Comparison of ENCODE assay signal across 8 cellular contexts in the genomic region with DNA sequence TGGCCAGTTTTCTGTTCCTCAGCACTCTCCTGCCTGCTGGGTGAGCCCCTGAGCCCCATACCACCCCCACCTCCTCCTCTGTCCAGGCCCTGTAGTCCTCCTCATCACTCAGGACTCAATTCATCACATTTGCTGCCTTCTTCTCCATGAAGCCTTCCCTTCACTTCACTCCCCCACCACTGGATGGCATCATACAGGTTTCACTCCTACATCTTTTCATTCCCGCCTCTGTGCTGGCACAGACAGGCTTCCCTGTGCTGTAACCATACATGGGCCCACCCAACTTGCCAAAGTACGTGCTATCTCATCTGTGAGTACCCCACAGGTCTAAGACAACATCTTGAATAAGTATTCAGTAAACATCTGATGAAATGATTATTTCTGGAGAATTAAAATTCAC. TPM values are rescaled to one million over a fixed set of nuclear protein-coding genes. Genes with fewer than 3 reads are reported as not detected.
DNase-seq lines count a peak whose midpoint lies in the region; ATAC-seq, FAIRE-seq and TF ChIP-seq lines count a peak whose summit lies in the region.

No MANE protein-coding gene starts in this region.

- CTCF ChIA-PET in OCI-LY7 (lab: Charles Lee; ENCODE audit: unreplicated experiment) = no interaction called here

- peaks cover 4% of the 10 kb centered on the region for H3K36me3 Mint-ChIP-seq in activated naive CD8-positive, alpha-beta T cell
- peaks cover 9% of the 10 kb centered on the region for H3K36me3 Mint-ChIP-seq in activated naive CD8-positive, alpha-beta T cell treated with anti-CD3 and anti-CD28 coated beads for 36 hours

- H3K27me3 Mint-ChIP-seq in activated naive CD8-positive, alpha-beta T cell = no peaks in the 10 kb centered on the region
- H3K27me3 Mint-ChIP-seq in activated naive CD8-positive, alpha-beta T cell treated with anti-CD3 and anti-CD28 coated beads for 36 hours = no peaks in the 10 kb centered on the region

- H3K9me3 ChIP-seq in OCI-LY7 (ENCODE audit: low read length) = no peaks in the 10 kb centered on the region
- H3K9me3 ChIP-seq in osteoblast (ENCODE audit: low read depth, low read length) = no peaks in the 10 kb centered on the region

- H4K20me1 ChIP-seq in OCI-LY7 (ENCODE audit: insufficient read depth, low read length) (peaks cover 22% of the 10 kb centered on the region; the same call in 1 of the 2 replicates), osteoblast (ENCODE audit: insufficient read depth, low read length) (peaks cover 22% of the 10 kb centered on the region)

- intact Hi-C loops in OCI-LY7 (cut with micrococcal nuclease; ENCODE audit: unreplicated experiment) = no loop called here

- no peak for DNase-seq in activated naive CD8-positive, alpha-beta T cell treated with anti-CD3 and anti-CD28 coated beads for 36 hours
- DNase-seq in OCI-LY7 (ENCODE audit: low spot score) = peak; percentile 51
- DNase-seq in osteoblast (ENCODE audit: insufficient read length, low spot score, missing footprints) = no peak
- DNase-seq in H54 (ENCODE audit: insufficient read length, low spot score) = no peak

- no peaks in the 10 kb centered on the region for H3K9me3 Mint-ChIP-seq in activated naive CD8-positive, alpha-beta T cell (ENCODE audit: low read depth)
- H3K9me3 Mint-ChIP-seq in activated naive CD8-positive, alpha-beta T cell treated with anti-CD3 and anti-CD28 coated beads for 36 hours = no peaks in the 10 kb centered on the region

- H2AFZ ChIP-seq in OCI-LY7 (ENCODE audit: low read length) (no peak overlapping the region), osteoblast (ENCODE audit: low read length) (no peak overlapping the region)

- POLR2A ChIA-PET in OCI-LY7 (lab: Charles Lee) = no interaction called here

- no peak overlapping the region for H3K4me3 ChIP-seq in OCI-LY7 (ENCODE audit: low read depth, low read length, poor library complexity, severe bottlenecking)
- no peak overlapping the region for H3K4me3 ChIP-seq in osteoblast (ENCODE audit: insufficient read depth, low read length)

- H3K4me1 ChIP-seq in OCI-LY7 (ENCODE audit: insufficient read depth, low read length, poor library complexity, severe bottlenecking) = peaks cover 8% of the 10 kb centered on the region
- peaks cover 51% of the 10 kb centered on the region for H3K4me1 ChIP-seq in osteoblast (ENCODE audit: insufficient read depth, low read length)

- peaks cover 54% of the 10 kb centered on the region for H3K4me1 Mint-ChIP-seq in activated naive CD8-positive, alpha-beta T cell (ENCODE audit: low read depth)
- peaks cover 36% of the 10 kb centered on the region for H3K4me1 Mint-ChIP-seq in activated naive CD8-positive, alpha-beta T cell treated with anti-CD3 and anti-CD28 coated beads for 36 hours

- H3K79me2 ChIP-seq in OCI-LY7 (ENCODE audit: insufficient read depth, low read depth, low read length) = peaks cover 100% of the 10 kb centered on the region
- H3K79me2 ChIP-seq in osteoblast (ENCODE audit: insufficient read depth, low read length) = peaks cover 88% of the 10 kb centered on the region

- H3K27me3 ChIP-seq in osteoblast (ENCODE audit: insufficient read depth, low read length) = no peaks in the 10 kb centered on the region

- no peaks in the 10 kb centered on the region for H3K9me2 ChIP-seq in OCI-LY7 (ENCODE audit: insufficient read depth, low read length)

- H3K4me2 ChIP-seq in OCI-LY7 (ENCODE audit: low read length) (no peak overlapping the region), osteoblast (ENCODE audit: insufficient read depth, low read length) (no peak overlapping the region)

- TF ChIP-seq POLR2A in H54 (IDR thresholded peaks at IDR 0.05; ENCODE audit: low read depth, low read length) = no peak

- ATAC-seq in GM19023 (IDR thresholded peaks at IDR 0.05; ENCODE audit: unreplicated experiment) (no peak), HG03097 (IDR thresholded peaks at IDR 0.05; ENCODE audit: low FRiP score, unreplicated experiment) (no peak)

- H3K36me3 ChIP-seq in OCI-LY7 (ENCODE audit: insufficient read depth, low read length) = peaks cover 95% of the 10 kb centered on the region
- peaks cover 13% of the 10 kb centered on the region for H3K36me3 ChIP-seq in osteoblast (ENCODE audit: insufficient read depth, low read length)

- no TSS peak for BruUV-seq in OCI-LY7 (replicated peaks; lab: Mats Ljungman, UMichigan)

- FAIRE-seq in H54 (lab: Jason Lieb, UNC) = no peak

- TF ChIP-seq CTCF in OCI-LY7 (conservative IDR thresholded peaks at IDR 0.05; ENCODE audit: low read length) (peak; percentile 76), osteoblast (IDR thresholded peaks at IDR 0.05; ENCODE audit: extremely low read depth, low read depth, low read length) (peak; percentile 69)

- H3K27ac Mint-ChIP-seq in activated naive CD8-positive, alpha-beta T cell = peak overlapping the region; percentile 75
- no peak overlapping the region for H3K27ac Mint-ChIP-seq in activated naive CD8-positive, alpha-beta T cell treated with anti-CD3 and anti-CD28 coated beads for 36 hours

- H3K27ac ChIP-seq in OCI-LY7 (ENCODE audit: low read depth, low read length, poor library complexity, severe bottlenecking) = no peak overlapping the region
- H3K27ac ChIP-seq in cingulate gyrus (ENCODE audit: low read depth, low read length) = peak overlapping the region; percentile 25
- H3K27ac ChIP-seq in osteoblast (ENCODE audit: low read depth, low read length) = peak overlapping the region; percentile 89

- H3K4me3 Mint-ChIP-seq in activated naive CD8-positive, alpha-beta T cell = no peak overlapping the region
- no peak overlapping the region for H3K4me3 Mint-ChIP-seq in activated naive CD8-positive, alpha-beta T cell treated with anti-CD3 and anti-CD28 coated beads for 36 hours

RNA-seq across cellular contexts. Expression of a gene that starts 56.9 kb away (rescaled TPM):
- total RNA-seq in activated naive CD8-positive, alpha-beta T cell treated with anti-CD3 and anti-CD28 coated beads for 36 hours = under 1 TPM; 0.12 to 0.28 TPM
- not detected in 2 replicates for total RNA-seq in OCI-LY7 (2014; rRNA removed; shearing (Covaris generic))
- total RNA-seq in OCI-LY7 (2022) (not detected in 2 replicates), osteoblast (1.8 and 2.4 TPM in 2 replicates)
